In the genomic region with DNA sequence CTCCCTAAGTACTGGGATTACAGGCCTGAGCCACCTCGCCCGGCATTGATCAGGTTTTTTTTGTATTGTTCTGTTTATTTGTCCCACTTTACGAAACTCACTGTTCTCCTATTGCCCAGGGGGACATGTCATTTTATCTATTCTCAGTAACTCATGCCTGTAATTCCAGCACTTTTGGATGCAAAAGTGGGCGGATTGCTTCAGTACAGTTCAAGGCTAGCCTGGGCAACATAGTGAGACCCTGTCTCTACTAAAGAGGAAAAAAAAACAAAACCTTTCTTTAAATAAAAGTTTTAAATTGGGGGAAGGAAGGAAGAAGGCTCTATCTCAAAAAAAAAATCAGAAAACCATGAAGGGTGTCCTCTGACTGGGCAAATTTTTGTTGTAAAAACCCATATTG, we compare ENCODE assay signal across 21 cellular contexts. TPM values are rescaled to one million over a fixed set of nuclear protein-coding genes. Genes with fewer than 3 reads are reported as not detected.
DNase-seq lines count a peak whose midpoint lies in the region; ATAC-seq and TF ChIP-seq lines count a peak whose summit lies in the region.
"Had no signal": no experiment of that assay in that cellular context is flagged by ENCODE, and none has a peak within 500 bp of the region (broad histone marks: within the 10 kb centered on the region; RNA-seq: fewer than 3 reads in every experiment).

No MANE protein-coding gene starts in this region.

- no peaks in the 10 kb centered on the region for H3K27me3 Mint-ChIP-seq in T-helper 2 cell treated with Interferon-gamma antibody and Interleukin-4, amounts not matched to agents 5 μg/mL and 100 μg/mL, for 36 hours (ENCODE audit: low read depth)
- peaks cover 9% of the 10 kb centered on the region for H3K27me3 Mint-ChIP-seq in neural progenitor cell (ENCODE audit: insufficient read depth, low read depth)

- H3F3A ChIP-seq in SU-DHL-6 (ENCODE audit: insufficient read depth): peaks cover 53% of the 10 kb centered on the region
- peaks cover 29% of the 10 kb centered on the region for H3F3A ChIP-seq in neural progenitor cell (ENCODE audit: low read depth)

- no peaks in the 10 kb centered on the region for H3K36me3 ChIP-seq in SU-DHL-6 (ENCODE audit: low read length)
- H3K36me3 ChIP-seq in neural progenitor cell: no peaks in the 10 kb centered on the region

- no peaks in the 10 kb centered on the region for H3K9me3 Mint-ChIP-seq in T-helper 2 cell treated with Interferon-gamma antibody and Interleukin-4, amounts not matched to agents 5 μg/mL and 100 μg/mL, for 36 hours
- no peaks in the 10 kb centered on the region for H3K9me3 Mint-ChIP-seq in neural progenitor cell
- H3K9me3 Mint-ChIP-seq: CD4-positive, CD25-positive, alpha-beta regulatory T cell had no signal

- H3K9ac ChIP-seq in SU-DHL-6 (ENCODE audit: low read length) (no peak overlapping the region), neural progenitor cell (no peak overlapping the region)
- H3K9ac ChIP-seq: KMS-11 had no signal

- intact Hi-C loops in left cardiac atrium (cut with DNase I): no loop called here

- no peaks in the 10 kb centered on the region for H3K36me3 Mint-ChIP-seq in T-helper 2 cell treated with Interferon-gamma antibody and Interleukin-4, amounts not matched to agents 5 μg/mL and 100 μg/mL, for 36 hours (ENCODE audit: low read depth)
- no peaks in the 10 kb centered on the region for H3K36me3 Mint-ChIP-seq in neural progenitor cell

- H3K27me3 ChIP-seq in SU-DHL-6 (ENCODE audit: low read length) (no peaks in the 10 kb centered on the region), neural progenitor cell (no peaks in the 10 kb centered on the region)

- no peak overlapping the region for H3K4me3 Mint-ChIP-seq in T-helper 2 cell treated with Interferon-gamma antibody and Interleukin-4, amounts not matched to agents 5 μg/mL and 100 μg/mL, for 36 hours
- H3K4me3 Mint-ChIP-seq in neural progenitor cell: no peak overlapping the region

- H3K4me1 Mint-ChIP-seq in T-helper 2 cell treated with Interferon-gamma antibody and Interleukin-4, amounts not matched to agents 5 μg/mL and 100 μg/mL, for 36 hours (ENCODE audit: low read depth): peaks cover 16% of the 10 kb centered on the region
- H3K4me1 Mint-ChIP-seq in neural progenitor cell: peaks cover 24% of the 10 kb centered on the region

- H2AFZ ChIP-seq in SU-DHL-6 (ENCODE audit: low read depth, low read length, severe bottlenecking) (no peak overlapping the region), neural progenitor cell (replicated peaks) (no peak overlapping the region)

- H3K4me1 ChIP-seq in neural progenitor cell: peaks cover 10% of the 10 kb centered on the region

- TF ChIP-seq CTCF in SU-DHL-6 (IDR thresholded peaks at IDR 0.05; ENCODE audit: insufficient read depth, low read length, poor library complexity, severe bottlenecking): no peak
- TF ChIP-seq CTCF in neural progenitor cell (IDR thresholded peaks at IDR 0.05): no peak

- H4K20me1 ChIP-seq in SU-DHL-6 (ENCODE audit: low read depth, low read length) (no peaks in the 10 kb centered on the region; the same call in 1 of the 2 replicates), neural progenitor cell (ENCODE audit: low read depth) (peaks cover 18% of the 10 kb centered on the region)

- no peak for DNase-seq in T-helper 2 cell treated with Interferon-gamma antibody and Interleukin-4, amounts not matched to agents 5 μg/mL and 100 μg/mL, for 36 hours (ENCODE audit: low spot score)
- DNase-seq in T-helper 2 cell: no peak
- no peak for DNase-seq in neural progenitor cell (ENCODE audit: low spot score)
- DNase-seq in left cardiac atrium: no peak
- DNase-seq: CD4-positive, CD25-positive, alpha-beta regulatory T cell; DMS153; EL; GOT3; NCI-H1436; NCI-H1930; NCI-H226; NCI-H524; NCI-H82; OCI-M1; SIG-M5 had no signal

- H3K79me2 ChIP-seq in SU-DHL-6 (ENCODE audit: insufficient read depth, low read length) (peaks cover 10% of the 10 kb centered on the region), neural progenitor cell (ENCODE audit: low read depth) (peaks cover 8% of the 10 kb centered on the region)

- no peak for ATAC-seq in left cardiac atrium
- ATAC-seq in GM21390 (IDR thresholded peaks at IDR 0.05; ENCODE audit: unreplicated experiment): no peak
- ATAC-seq: GM12878, SK-N-SH treated with all-trans-retinoic acid at 6 μM for 48 hours had no signal

- no peak overlapping the region for H3K4me2 ChIP-seq in SU-DHL-6 (ENCODE audit: low read depth, low read length, poor library complexity, severe bottlenecking)
- H3K4me2 ChIP-seq in neural progenitor cell: no peak overlapping the region
- H3K4me2 ChIP-seq: KMS-11 had no signal

- H3K9me2 ChIP-seq in SU-DHL-6 (replicated peaks; ENCODE audit: insufficient read depth, low read length): no peaks in the 10 kb centered on the region

- peak overlapping the region; percentile 31 for H3K27ac Mint-ChIP-seq in T-helper 2 cell treated with Interferon-gamma antibody and Interleukin-4, amounts not matched to agents 5 μg/mL and 100 μg/mL, for 36 hours
- peak overlapping the region; percentile 58 for H3K27ac Mint-ChIP-seq in neural progenitor cell
- H3K27ac Mint-ChIP-seq: CD4-positive, CD25-positive, alpha-beta regulatory T cell had no signal

- H3K27ac ChIP-seq in SU-DHL-6 (ENCODE audit: low read depth, low read length) (peak overlapping the region; percentile 41), neural progenitor cell (no peak overlapping the region)
- H3K27ac ChIP-seq: 22Rv1, KMS-11 had no signal

- H3K4me3 ChIP-seq in SU-DHL-6 (ENCODE audit: insufficient read depth, low read length, poor library complexity, severe bottlenecking) (no peak overlapping the region), neural progenitor cell (no peak overlapping the region)
- H3K4me3 ChIP-seq: GM12878 had no signal

- H3K9me3 ChIP-seq in SU-DHL-6 (ENCODE audit: insufficient read depth, low read length) (no peaks in the 10 kb centered on the region), neural progenitor cell (ENCODE audit: low read depth) (no peaks in the 10 kb centered on the region)

RNA-seq across cellular contexts. Expression of a gene that starts 2.7 kb away (rescaled TPM):
- 28.1 and 37.7 TPM in 2 replicates for total RNA-seq in neural progenitor cell (ENCODE audit: low replicate concordance)
- total RNA-seq in left cardiac atrium: 10 to 100 TPM in 1 of 2 donors, 1 to 10 TPM in 1; 8.7 to 13.4 TPM

RNA-seq across cellular contexts. Expression of a gene that starts 13.6 kb away (rescaled TPM):
- total RNA-seq in neural progenitor cell (ENCODE audit: low replicate concordance) (1.1 and 1.5 TPM in 2 replicates), left cardiac atrium (10 to 100 TPM; 23.8 to 29.2 TPM)

RNA-seq across cellular contexts. Expression of a gene that starts 16.7 kb away (rescaled TPM):
- 0.62 TPM in 1 of 2 replicates, not detected in the other for total RNA-seq in neural progenitor cell (ENCODE audit: low replicate concordance)
- total RNA-seq in left cardiac atrium: 10 to 100 TPM; 43.7 to 68.9 TPM

RNA-seq across cellular contexts. Expression of a gene that starts 36.0 kb away (rescaled TPM):
- total RNA-seq in neural progenitor cell (ENCODE audit: low replicate concordance): 0.28 and 0.62 TPM in 2 replicates
- under 1 TPM in 1 of 2 donors, not detected in 1; 0.55 TPM for total RNA-seq in left cardiac atrium
- total RNA-seq: CD4-positive, CD25-positive, alpha-beta regulatory T cell had no signal

RNA-seq across cellular contexts. Expression of a gene that starts 37.3 kb away (rescaled TPM):
- 21.4 and 41.8 TPM in 2 replicates for total RNA-seq in neural progenitor cell (ENCODE audit: low replicate concordance)
- total RNA-seq in left cardiac atrium: 10 to 100 TPM; 22.1 to 24.5 TPM

Comparison
In these comparisons a context has a peak if more than half of its experiments do, and no peak if none do; other contexts are left out.
1. RNA of a gene that starts 16.7 kb away (total RNA-seq): 43.7 to 68.9 TPM in left cardiac atrium; 0.62 TPM in neural progenitor cell; every median in the first group is over 10 times any median in the second.